Comparison of ENCODE assay signal across 8 cellular contexts in the genomic region with DNA sequence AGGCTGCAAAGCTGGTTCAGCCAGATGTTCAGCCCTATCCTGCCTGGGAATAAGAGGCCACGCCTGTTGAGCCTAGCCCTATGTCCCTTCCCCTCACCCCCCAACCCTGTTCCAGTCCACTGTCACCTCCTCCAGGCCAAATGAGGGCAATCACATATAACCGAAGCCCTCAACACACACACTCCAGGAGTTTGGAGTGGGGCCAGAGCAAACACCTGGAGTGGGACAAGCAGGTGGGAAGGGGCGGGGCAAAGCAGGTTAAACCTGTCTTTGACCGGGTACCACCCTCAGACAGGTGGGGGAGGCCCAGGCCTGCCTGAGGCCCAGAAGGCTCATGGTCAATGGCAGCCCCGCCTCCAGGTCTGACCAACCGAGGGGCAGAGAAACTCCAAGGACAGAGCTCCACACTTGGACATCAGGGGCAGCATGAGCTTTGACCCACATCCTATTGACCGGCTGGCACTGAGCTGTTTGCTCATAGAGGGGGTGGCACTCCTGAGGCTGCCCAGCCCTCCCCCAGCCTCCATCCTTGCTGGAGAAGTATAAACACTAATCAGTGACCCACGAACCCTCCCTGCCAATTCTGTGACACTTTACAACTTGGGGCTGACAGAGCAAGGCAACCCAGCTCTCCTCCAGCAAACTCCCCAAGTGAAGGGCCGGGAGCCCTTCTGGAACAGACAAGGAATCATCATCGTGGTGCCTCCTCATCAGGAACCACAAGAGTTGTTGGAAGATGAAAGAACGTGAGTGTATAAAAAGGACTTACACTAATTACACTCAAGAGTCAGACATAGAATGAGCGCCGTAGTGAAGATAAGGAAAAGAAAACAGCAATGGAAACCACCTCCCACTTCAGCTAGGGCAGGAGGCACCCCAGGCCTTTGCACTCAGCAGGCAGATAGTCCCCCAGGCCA. TPM values are rescaled to one million over a fixed set of nuclear protein-coding genes. Genes with fewer than 3 reads are reported as not detected.
A peak's percentile ranks its signal among the peaks of the same experiment; 100 is the strongest.
DNase-seq lines count a peak whose midpoint lies in the region; ATAC-seq, FAIRE-seq and TF ChIP-seq lines count a peak whose summit lies in the region.

No MANE protein-coding gene starts in this region.

- no peak for TF ChIP-seq CTCF in K562 (IDR thresholded peaks at IDR 0.05 in 2 of 3, conservative IDR thresholded peaks at IDR 0.05 in 1 of 3; ENCODE audit: insufficient read depth in 2 of 3, low read depth in 1 of 3, low read length in 3 of 3)

- no peaks in the 10 kb centered on the region for H3K9me3 ChIP-seq in CD4-positive, CD25-positive, alpha-beta regulatory T cell (ENCODE audit: control insufficient read depth in 2 of 2, low read length in 2 of 2)
- H3K9me3 ChIP-seq in Karpas-422 (ENCODE audit: low read length), result no peaks in the 10 kb centered on the region
- H3K9me3 ChIP-seq in K562 (replicated peaks; ENCODE audit: control insufficient read depth, insufficient read depth, low read depth, low read length), result peaks cover 7% of the 10 kb centered on the region

- no peak overlapping the region for H2BK5ac ChIP-seq in mesendoderm (ENCODE audit: low read length)

- H4K5ac ChIP-seq in mesendoderm (ENCODE audit: low read length), result no peak overlapping the region

- H2AK5ac ChIP-seq in mesendoderm (ENCODE audit: low read length), result no peak overlapping the region

- no peaks in the 10 kb centered on the region for H3K27me3 Mint-ChIP-seq in CD4-positive, CD25-positive, alpha-beta regulatory T cell

- peak overlapping the region; percentile 33 for H3K27ac ChIP-seq in CD4-positive, CD25-positive, alpha-beta regulatory T cell (ENCODE audit: insufficient read depth, low read length, poor library complexity, severe bottlenecking)
- H3K27ac ChIP-seq in Karpas-422 (ENCODE audit: low read length) (0 out of 2 replicates have a peak overlapping the region, but pooled peaks have one; percentile 23), K562 (ENCODE audit: extremely low read depth, low read depth, low read length) (no peak overlapping the region), mesendoderm (ENCODE audit: low read depth, low read length) (no peak overlapping the region)

- TF ChIP-seq RAD21 in K562 (CRISPR knock-in tag; conservative IDR thresholded peaks at IDR 0.05 in 1 of 2, IDR thresholded peaks at IDR 0.05 in 1 of 2), result no peak

- H2BK120ac ChIP-seq in mesendoderm (ENCODE audit: low read depth, low read length), result no peak overlapping the region

- no peak for ATAC-seq in CD4-positive, CD25-positive, alpha-beta regulatory T cell (ENCODE audit: low read depth in 2 of 2)
- ATAC-seq in K562, result no peak
- ATAC-seq in HG03432 (IDR thresholded peaks at IDR 0.05; ENCODE audit: unreplicated experiment), result no peak
- no peak for ATAC-seq in GM19035 (IDR thresholded peaks at IDR 0.05; ENCODE audit: unreplicated experiment)

- in situ Hi-C loops in K562 (cut with MboI), result no loop called here

- 77% methylated on average over 12 of the region's 13 CpGs for WGBS in K562 (ENCODE audit: insufficient coverage, low coverage, missing lambda C conversion rate)
- WGBS in mesendoderm (ENCODE audit: extremely low coverage, insufficient coverage, low lambda C conversion rate), result no CpG with 5 or more reads among the region's 13 CpGs

- H3K23ac ChIP-seq in mesendoderm (ENCODE audit: low read length), result no peak overlapping the region

- intact Hi-C loops in K562 (cut with micrococcal nuclease), result no loop called here

- no peak overlapping the region for H3K4me3 ChIP-seq in CD4-positive, CD25-positive, alpha-beta regulatory T cell (ENCODE audit: low read depth, low read length)
- H3K4me3 ChIP-seq in Karpas-422 (ENCODE audit: low read length) (no peak overlapping the region), K562 (no peak overlapping the region), mesendoderm (ENCODE audit: low read length) (no peak overlapping the region)

- CTCF ChIA-PET in K562 (lab: Yijun Ruan, JAX; ENCODE audit: low intra/inter-chr PET ratio), result no interaction called here

- no peak for TF ChIP-seq POLR2A in K562 (conservative IDR thresholded peaks at IDR 0.05)

- BruUV-seq in K562 (replicated peaks; lab: Mats Ljungman, UMichigan), result no TSS peak

- peaks cover 8% of the 10 kb centered on the region for H3K36me3 ChIP-seq in CD4-positive, CD25-positive, alpha-beta regulatory T cell (ENCODE audit: control insufficient read depth, insufficient read depth, low read length)
- H3K36me3 ChIP-seq in Karpas-422 (ENCODE audit: insufficient read depth, low read length), result no peaks in the 10 kb centered on the region
- peaks cover 24% of the 10 kb centered on the region; the same call in 2 of the 3 replicates for H3K36me3 ChIP-seq in K562 (ENCODE audit: control insufficient read depth, insufficient read depth, low read length)
- no peaks in the 10 kb centered on the region for H3K36me3 ChIP-seq in mesendoderm (ENCODE audit: control insufficient read depth, insufficient read depth, low read length)

- H4K8ac ChIP-seq in mesendoderm (ENCODE audit: low read depth, low read length), result no peak overlapping the region

- DNase-seq in CD4-positive, CD25-positive, alpha-beta regulatory T cell, result no peak
- DNase-seq in Karpas-422 (no peak), K562 (ENCODE audit: extremely low read depth in 1 of 4, low spot score in 3 of 4) (no peak), mesendoderm (peak; percentile 45), GM19239 (ENCODE audit: insufficient read length, low spot score) (no peak), Ammon's horn (ENCODE audit: low spot score) (no peak)

- H3K4me3 Mint-ChIP-seq in CD4-positive, CD25-positive, alpha-beta regulatory T cell, result peak overlapping the region; percentile 52 to 85 (median 68)

- peaks cover 2% of the 10 kb centered on the region for H3K79me1 ChIP-seq in mesendoderm (ENCODE audit: low read length)

- H3K18ac ChIP-seq in mesendoderm (ENCODE audit: low read length), result no peak overlapping the region

- no peak overlapping the region for H2BK15ac ChIP-seq in mesendoderm (replicated peaks; ENCODE audit: low read depth)

- no peak overlapping the region for H2AFZ ChIP-seq in Karpas-422 (ENCODE audit: low read length)
- no peak overlapping the region for H2AFZ ChIP-seq in K562 (ENCODE audit: low read depth, low read length)

- no peak for TF ChIP-seq EP300 in K562 (IDR thresholded peaks at IDR 0.05; ENCODE audit: low read length)

- H3K4me2 ChIP-seq in Karpas-422 (ENCODE audit: low read depth, low read length, poor library complexity, severe bottlenecking), result no peak overlapping the region
- no peak overlapping the region for H3K4me2 ChIP-seq in K562 (ENCODE audit: insufficient read depth, low read length)
- peak overlapping the region; percentile 65 for H3K4me2 ChIP-seq in mesendoderm (ENCODE audit: low read length)

- FAIRE-seq in K562 (lab: Jason Lieb, UNC) (no peak), GM19239 (lab: Jason Lieb, UNC) (no peak)

- H3K27ac Mint-ChIP-seq in CD4-positive, CD25-positive, alpha-beta regulatory T cell, result peak overlapping the region in 2 of 3 donors; percentile 37 to 74

- H3K27me3 ChIP-seq in CD4-positive, CD25-positive, alpha-beta regulatory T cell (ENCODE audit: control insufficient read depth, insufficient read depth, low read length), result no peaks in the 10 kb centered on the region
- H3K27me3 ChIP-seq in Karpas-422 (ENCODE audit: low read length), result no peaks in the 10 kb centered on the region
- no peaks in the 10 kb centered on the region for H3K27me3 ChIP-seq in K562 (ENCODE audit: control insufficient read depth in 2 of 2, insufficient read depth in 2 of 2, low read length in 2 of 2)
- H3K27me3 ChIP-seq in mesendoderm (ENCODE audit: insufficient read depth, low read length, poor library complexity), result no peaks in the 10 kb centered on the region

- H3K79me2 ChIP-seq in Karpas-422 (ENCODE audit: low read length), result no peaks in the 10 kb centered on the region
- no peaks in the 10 kb centered on the region for H3K79me2 ChIP-seq in K562 (ENCODE audit: control insufficient read depth, insufficient read depth, low read length)
- H3K79me2 ChIP-seq in mesendoderm (ENCODE audit: control insufficient read depth, insufficient read depth, low read length), result peaks cover 4% of the 10 kb centered on the region

- H3K36me3 Mint-ChIP-seq in CD4-positive, CD25-positive, alpha-beta regulatory T cell, result peaks cover 5% of the 10 kb centered on the region

- H3K4ac ChIP-seq in mesendoderm (ENCODE audit: low read depth, low read length), result no peak overlapping the region

- H3K56ac ChIP-seq in mesendoderm (ENCODE audit: low read length), result peak overlapping the region; percentile 11

- H3K9ac ChIP-seq in Karpas-422 (ENCODE audit: low read length), result no peak overlapping the region
- H3K9ac ChIP-seq in K562 (ENCODE audit: insufficient read depth in 1 of 2, low read depth in 2 of 2, low read length in 2 of 2), result no peak overlapping the region
- H3K9ac ChIP-seq in mesendoderm (ENCODE audit: low read length), result peak overlapping the region; percentile 91

- H4K20me1 ChIP-seq in Karpas-422 (ENCODE audit: insufficient read depth, low read depth, low read length) (no peaks in the 10 kb centered on the region), K562 (replicated peaks; ENCODE audit: control insufficient read depth, insufficient read depth, low read length) (no peaks in the 10 kb centered on the region; the same call in 1 of the 2 replicates)

- peaks cover 0 to 30% (median 12%) of the 10 kb centered on the region in 4 donors for H3K4me1 Mint-ChIP-seq in CD4-positive, CD25-positive, alpha-beta regulatory T cell

- no peaks in the 10 kb centered on the region for H3K9me2 ChIP-seq in Karpas-422 (replicated peaks; ENCODE audit: insufficient read depth, low read length)

- POLR2A ChIA-PET in K562 (lab: Yijun Ruan, JAX), result interaction anchor here (0.6 to 0.7 kb wide), 3 partner anchors 77 to 1062 kb away, joined by 3 to 4 read pairs (median 3); no protein-coding TSS in a partner anchor

- H3K9me3 Mint-ChIP-seq in CD4-positive, CD25-positive, alpha-beta regulatory T cell, result peaks cover 0 to 2% (median 0%) of the 10 kb centered on the region in 7 donors

- H3K4me1 ChIP-seq in CD4-positive, CD25-positive, alpha-beta regulatory T cell (ENCODE audit: control insufficient read depth, insufficient read depth, low read length, poor library complexity, severe bottlenecking), result peaks cover 25% of the 10 kb centered on the region
- H3K4me1 ChIP-seq in Karpas-422 (ENCODE audit: low read length) (peaks cover 17% of the 10 kb centered on the region), K562 (replicated peaks in 1 of 2; ENCODE audit: control insufficient read depth in 2 of 2, insufficient read depth in 2 of 2, low read length in 2 of 2) (peaks cover 0 to 19% of the 10 kb centered on the region in 2 experiments; a peak in 1 of 5 replicates), mesendoderm (ENCODE audit: control insufficient read depth, low read depth, low read length) (peaks cover 4% of the 10 kb centered on the region)

- no peaks in the 10 kb centered on the region for H3K9me1 ChIP-seq in K562 (ENCODE audit: control insufficient read depth, insufficient read depth, low read length)

RNA-seq across cellular contexts. Expression of a gene that starts 1.5 kb away (rescaled TPM):
- not detected for total RNA-seq in CD4-positive, CD25-positive, alpha-beta regulatory T cell
- polyA plus RNA-seq in CD4-positive, CD25-positive, alpha-beta regulatory T cell, result under 1 TPM; 0.10 to 0.99 (median 0.33) TPM
- total RNA-seq in Karpas-422 (2014; rRNA removed; shearing (Covaris generic); ENCODE audit: low replicate concordance), result not detected in 2 replicates
- 0.39 TPM in 1 of 2 replicates, not detected in the other for total RNA-seq in K562 (2011; cell fraction: chromatin; rRNA removed; ENCODE audit: low replicate concordance)
- not detected in 2 replicates for total RNA-seq in K562 (2011; cell fraction: nucleolus; rRNA removed)
- total RNA-seq in K562 (2011; cell fraction: nucleoplasm; rRNA removed), result not detected in 2 replicates
- 0.05 TPM in 1 of 2 replicates, not detected in the other for total RNA-seq in K562 (2014; rRNA removed)
- not detected in 2 replicates for total RNA-seq in K562 (2014; rRNA removed; fragmentation: Illumina TruSeq; extraction: Trizol)
- not detected in 2 replicates for total RNA-seq in K562 (2015; rRNA removed; fragmentation: Illumina TruSeq; extraction: Trizol)
- total RNA-seq in K562 (2021), result 0.07 and 0.36 TPM in 2 replicates
- polyA plus RNA-seq in K562 (2011; rRNA removed), result 0.09 TPM in 1 of 2 replicates, not detected in the other
- not detected in 2 replicates for polyA plus RNA-seq in K562 (2011; cell fraction: cytosol; rRNA removed)
- 0.07 TPM in 1 of 2 replicates, not detected in the other for polyA plus RNA-seq in K562 (2011; cell fraction: nucleus; rRNA removed)
- polyA plus RNA-seq in K562 (2012), result 0.17 and 0.39 TPM in 2 replicates
- not detected in 2 replicates for polyA plus RNA-seq in K562 (2014; fragmentation: Illumina TruSeq; extraction: Trizol)
- under 1 TPM in 1 of 2 experiments, not detected in 1; 0.15 TPM for polyA plus RNA-seq in K562 (2014; fragmentation: Nextera tagmentation; extraction: Ambion mirVana)
- not detected in 2 replicates for polyA plus RNA-seq in K562 (2014; rRNA removed)
- polyA minus RNA-seq in K562 (2011; rRNA and poly(A)+ RNA removed), result not detected in 2 replicates
- polyA minus RNA-seq in K562 (2011; cell fraction: cytosol; rRNA and poly(A)+ RNA removed), result 1.3 TPM in 1 of 2 replicates, not detected in the other
- 0.27 TPM in 1 of 2 replicates, not detected in the other for polyA minus RNA-seq in K562 (2011; cell fraction: nucleus; rRNA and poly(A)+ RNA removed)
- 26.2 TPM for polyA plus RNA-seq in mesendoderm (2013, experiment 1 of 2)
- 26.6 TPM for polyA plus RNA-seq in mesendoderm (2013, experiment 2 of 2)

RNA-seq across cellular contexts. Expression of a gene that starts 10.7 kb away (rescaled TPM):
- total RNA-seq in CD4-positive, CD25-positive, alpha-beta regulatory T cell, result 9.4 TPM
- polyA plus RNA-seq in CD4-positive, CD25-positive, alpha-beta regulatory T cell, result 10 to 100 TPM in 1 of 4 donors, 1 to 10 TPM in 3; 7.5 to 10.3 (median 8.8) TPM
- 8.7 and 14.3 TPM in 2 replicates for total RNA-seq in Karpas-422 (2014; rRNA removed; shearing (Covaris generic); ENCODE audit: low replicate concordance)
- total RNA-seq in K562 (2011; cell fraction: chromatin; rRNA removed; ENCODE audit: low replicate concordance), result 19.2 and 54.6 TPM in 2 replicates
- total RNA-seq in K562 (2011; cell fraction: nucleolus; rRNA removed), result 35.1 and 45.2 TPM in 2 replicates
- 25.2 and 30.1 TPM in 2 replicates for total RNA-seq in K562 (2011; cell fraction: nucleoplasm; rRNA removed)
- total RNA-seq in K562 (2014; rRNA removed) (7.5 and 8.9 TPM in 2 replicates), K562 (2014; rRNA removed; fragmentation: Illumina TruSeq; extraction: Trizol) (3.1 and 4.6 TPM in 2 replicates), K562 (2015; rRNA removed; fragmentation: Illumina TruSeq; extraction: Trizol) (4.8 and 5.0 TPM in 2 replicates), K562 (2021) (8.6 and 9.1 TPM in 2 replicates)
- polyA plus RNA-seq in K562 (2011; rRNA removed) (7.6 and 11.8 TPM in 2 replicates), K562 (2014; fragmentation: Illumina TruSeq; extraction: Trizol) (4.0 and 5.9 TPM in 2 replicates), K562 (2014; fragmentation: Nextera tagmentation; extraction: Ambion mirVana) (1 to 10 TPM in 1 of 2 experiments, under 1 TPM in 1; 0.42 to 1.1 TPM), K562 (2014; rRNA removed) (6.1 and 6.6 TPM in 2 replicates)
- 8.9 and 16.0 TPM in 2 replicates for polyA plus RNA-seq in K562 (2011; cell fraction: cytosol; rRNA removed)
- 11.9 and 20.4 TPM in 2 replicates for polyA plus RNA-seq in K562 (2011; cell fraction: nucleus; rRNA removed)
- polyA plus RNA-seq in K562 (2012), result 7.1 and 14.4 TPM in 2 replicates
- 7.5 and 7.6 TPM in 2 replicates for polyA minus RNA-seq in K562 (2011; rRNA and poly(A)+ RNA removed)
- 7.8 and 9.6 TPM in 2 replicates for polyA minus RNA-seq in K562 (2011; cell fraction: cytosol; rRNA and poly(A)+ RNA removed)
- polyA minus RNA-seq in K562 (2011; cell fraction: nucleus; rRNA and poly(A)+ RNA removed), result 6.3 and 6.7 TPM in 2 replicates
- 4.0 TPM for polyA plus RNA-seq in mesendoderm (2013, experiment 1 of 2)
- 4.0 TPM for polyA plus RNA-seq in mesendoderm (2013, experiment 2 of 2)

RNA-seq across cellular contexts. Expression of a gene that starts 29.9 kb away (rescaled TPM):
- 141 TPM for total RNA-seq in CD4-positive, CD25-positive, alpha-beta regulatory T cell
- 10 to 100 TPM; 10.7 to 21.4 (median 17.4) TPM for polyA plus RNA-seq in CD4-positive, CD25-positive, alpha-beta regulatory T cell
- 44.2 and 83.2 TPM in 2 replicates for total RNA-seq in Karpas-422 (2014; rRNA removed; shearing (Covaris generic); ENCODE audit: low replicate concordance)
- total RNA-seq in K562 (2011; cell fraction: chromatin; rRNA removed; ENCODE audit: low replicate concordance), result 281 and 367 TPM in 2 replicates
- total RNA-seq in K562 (2011; cell fraction: nucleolus; rRNA removed), result 181 and 198 TPM in 2 replicates
- total RNA-seq in K562 (2011; cell fraction: nucleoplasm; rRNA removed), result 210 and 290 TPM in 2 replicates
- total RNA-seq in K562 (2014; rRNA removed) (18.8 and 26.2 TPM in 2 replicates), K562 (2014; rRNA removed; fragmentation: Illumina TruSeq; extraction: Trizol) (29.8 and 33.6 TPM in 2 replicates), K562 (2015; rRNA removed; fragmentation: Illumina TruSeq; extraction: Trizol) (27.7 and 28.7 TPM in 2 replicates), K562 (2021) (58.0 and 59.8 TPM in 2 replicates)
- polyA plus RNA-seq in K562 (2011; rRNA removed) (55.7 and 60.1 TPM in 2 replicates), K562 (2014; fragmentation: Illumina TruSeq; extraction: Trizol) (51.9 and 53.3 TPM in 2 replicates), K562 (2014; fragmentation: Nextera tagmentation; extraction: Ambion mirVana) (10 to 100 TPM; 12.6 to 12.8 TPM), K562 (2014; rRNA removed) (38.6 and 44.6 TPM in 2 replicates)
- 63.4 and 107 TPM in 2 replicates for polyA plus RNA-seq in K562 (2011; cell fraction: cytosol; rRNA removed)
- 196 and 243 TPM in 2 replicates for polyA plus RNA-seq in K562 (2011; cell fraction: nucleus; rRNA removed)
- 24.5 and 25.3 TPM in 2 replicates for polyA plus RNA-seq in K562 (2012)
- 73.8 and 89.0 TPM in 2 replicates for polyA minus RNA-seq in K562 (2011; rRNA and poly(A)+ RNA removed)
- 29.8 and 51.2 TPM in 2 replicates for polyA minus RNA-seq in K562 (2011; cell fraction: cytosol; rRNA and poly(A)+ RNA removed)
- 43.2 and 62.4 TPM in 2 replicates for polyA minus RNA-seq in K562 (2011; cell fraction: nucleus; rRNA and poly(A)+ RNA removed)
- 23.3 TPM for polyA plus RNA-seq in mesendoderm (2013, experiment 1 of 2)
- polyA plus RNA-seq in mesendoderm (2013, experiment 2 of 2), result 22.1 TPM

Comparison
In these comparisons a context has a peak if more than half of its experiments do, and no peak if none do; other contexts are left out.
1. H3K27ac ChIP-seq: peak in CD4-positive, CD25-positive, alpha-beta regulatory T cell (single experiment) and Karpas-422 (single experiment); none in K562 (single experiment) and mesendoderm (single experiment).